In genomic region chr2:167489307-167489706, GRCh38 we compare ENCODE assay signal across 19 cellular contexts.
"Had no signal": no experiment of that assay in that cellular context is flagged by ENCODE, and none has a peak within 500 bp of the region (broad histone marks: within the 10 kb centered on the region; RNA-seq: fewer than 3 reads in every experiment).

No MANE protein-coding gene starts in this region.

- H3K27ac Mint-ChIP-seq: activated naive CD8-positive, alpha-beta T cell treated with anti-CD3 and anti-CD28 coated beads, Interleukin-2, amount 50 U/mL, for 24 hours; T-helper 1 cell treated with Interleukin-12 subunit alpha and Interleukin-12 subunit beta and Interleukin-4 antibody, amounts not matched to agents 30 μg/mL and 1 μg/mL, for 36 hours had no signal

- H3K4me3 Mint-ChIP-seq: activated naive CD8-positive, alpha-beta T cell treated with anti-CD3 and anti-CD28 coated beads, Interleukin-2, amount 50 U/mL, for 24 hours; neural crest cell; T-helper 1 cell treated with Interleukin-12 subunit alpha and Interleukin-12 subunit beta and Interleukin-4 antibody, amounts not matched to agents 30 μg/mL and 1 μg/mL, for 36 hours had no signal

- H3K27me3 Mint-ChIP-seq: activated naive CD8-positive, alpha-beta T cell treated with anti-CD3 and anti-CD28 coated beads, Interleukin-2, amount 50 U/mL, for 24 hours had no signal

- DNase-seq: activated CD4-positive, alpha-beta T cell treated with anti-CD3 and anti-CD28 coated beads for 4 hours; activated CD4-positive, alpha-beta T cell treated with anti-CD3 and anti-CD28 coated beads, Interleukin-2, amount 50 U/mL, for 48 hours; activated CD4-positive, CD25-positive, alpha-beta regulatory T cell; activated effector memory CD4-positive, alpha-beta T cell treated with anti-CD3 and anti-CD28 coated beads, Interleukin-2, amount 50 U/mL, for 16 hours; activated naive CD4-positive, alpha-beta T cell treated with anti-CD3 and anti-CD28 coated beads, Interleukin-2, amount 50 U/mL, for 16 hours; activated naive CD8-positive, alpha-beta T cell treated with anti-CD3 and anti-CD28 coated beads, Interleukin-2, amount 50 U/mL, for 24 hours; cerebellar nuclear complex; effector CD4-positive, alpha-beta T cell; foreskin keratinocyte; left ventricle myocardium superior; mammary epithelial cell; occipital lobe; posterior cingulate gyrus; sigmoid colon; stimulated activated CD4-positive, alpha-beta T cell treated with anti-CD3 and anti-CD28 coated beads, Interleukin-15, amount 100 ng/mL, for 24 hours; stimulated activated naive CD4-positive, alpha-beta T cell; upper lobe of right lung had no signal

- H3K4me1 Mint-ChIP-seq: activated naive CD8-positive, alpha-beta T cell treated with anti-CD3 and anti-CD28 coated beads, Interleukin-2, amount 50 U/mL, for 24 hours; neural crest cell had no signal

- ATAC-seq: activated naive CD8-positive, alpha-beta T cell treated with anti-CD3 and anti-CD28 coated beads, Interleukin-2, amount 50 U/mL, for 24 hours; foreskin keratinocyte; left ventricle myocardium superior; upper lobe of right lung had no signal

- H3K9me3 Mint-ChIP-seq: neural crest cell; T-helper 1 cell treated with Interleukin-12 subunit alpha and Interleukin-12 subunit beta and Interleukin-4 antibody, amounts not matched to agents 30 μg/mL and 1 μg/mL, for 36 hours had no signal
